ENCODE assay signal across 8 cellular contexts in genomic region chr2:62309465-62310091, GRCh38.
DNase-seq lines count a peak whose midpoint lies in the region; ATAC-seq lines count a peak whose summit lies in the region.

No MANE protein-coding gene starts in this region.

- CTCF ChIA-PET in activated CD4-positive, alpha-beta T cell treated with anti-CD3 and anti-CD28 coated beads for 36 hours (lab: Charles Lee), result interaction anchor here (0.7 to 1.3 kb wide), 4 partner anchors 9 to 256 kb away, joined by 3 to 4 read pairs (median 3); no protein-coding TSS in a partner anchor
- CTCF ChIA-PET in activated CD4-positive, alpha-beta T cell treated with anti-CD3 and anti-CD28 coated beads, Interleukin-2, amount 10 ng/mL, durations not matched to agents 7 days and 5 days (lab: Charles Lee), result interaction anchor here (1.1 to 1.2 kb wide), 3 partner anchors 14 to 33 kb away, joined by 3 to 4 read pairs (median 4); no protein-coding TSS in a partner anchor

- peaks cover 62% of the 10 kb centered on the region for H3K4me1 Mint-ChIP-seq in activated CD4-positive, alpha-beta T cell treated with anti-CD3 and anti-CD28 coated beads for 36 hours
- H3K4me1 Mint-ChIP-seq in activated CD4-positive, alpha-beta T cell treated with anti-CD3 and anti-CD28 coated beads, Interleukin-2, amount 10 ng/mL, durations not matched to agents 7 days and 5 days, result peaks cover 71% of the 10 kb centered on the region

- no peaks in the 10 kb centered on the region for H3K27me3 Mint-ChIP-seq in activated CD4-positive, alpha-beta T cell treated with anti-CD3 and anti-CD28 coated beads for 36 hours
- H3K27me3 Mint-ChIP-seq in activated CD4-positive, alpha-beta T cell treated with anti-CD3 and anti-CD28 coated beads, Interleukin-2, amount 10 ng/mL, durations not matched to agents 7 days and 5 days, result no peaks in the 10 kb centered on the region

- H3K36me3 Mint-ChIP-seq in activated CD4-positive, alpha-beta T cell treated with anti-CD3 and anti-CD28 coated beads for 36 hours (ENCODE audit: low read depth), result no peaks in the 10 kb centered on the region
- H3K36me3 Mint-ChIP-seq in activated CD4-positive, alpha-beta T cell treated with anti-CD3 and anti-CD28 coated beads, Interleukin-2, amount 10 ng/mL, durations not matched to agents 7 days and 5 days (ENCODE audit: low read depth), result no peaks in the 10 kb centered on the region

- H3K4me3 Mint-ChIP-seq in activated CD4-positive, alpha-beta T cell treated with anti-CD3 and anti-CD28 coated beads for 36 hours, result no peak overlapping the region
- peak overlapping the region; percentile 18 for H3K4me3 Mint-ChIP-seq in activated CD4-positive, alpha-beta T cell treated with anti-CD3 and anti-CD28 coated beads, Interleukin-2, amount 10 ng/mL, durations not matched to agents 7 days and 5 days

- H3K27ac Mint-ChIP-seq in activated CD4-positive, alpha-beta T cell treated with anti-CD3 and anti-CD28 coated beads for 36 hours, result peak overlapping the region; percentile 90
- H3K27ac Mint-ChIP-seq in activated CD4-positive, alpha-beta T cell treated with anti-CD3 and anti-CD28 coated beads, Interleukin-2, amount 10 ng/mL, durations not matched to agents 7 days and 5 days, result peak overlapping the region; percentile 84

- POLR2A ChIA-PET in activated CD4-positive, alpha-beta T cell treated with anti-CD3 and anti-CD28 coated beads for 36 hours (lab: Charles Lee), result interaction anchor here (0.6 kb wide), 1 partner anchor 105 kb away, joined by 3 read pairs; no protein-coding TSS in a partner anchor
- POLR2A ChIA-PET in activated CD4-positive, alpha-beta T cell treated with anti-CD3 and anti-CD28 coated beads, Interleukin-2, amount 10 ng/mL, durations not matched to agents 7 days and 5 days (lab: Charles Lee), result no interaction called here

- no peaks in the 10 kb centered on the region for H3K9me3 Mint-ChIP-seq in activated CD4-positive, alpha-beta T cell treated with anti-CD3 and anti-CD28 coated beads for 36 hours (ENCODE audit: low read depth)
- no peaks in the 10 kb centered on the region for H3K9me3 Mint-ChIP-seq in activated CD4-positive, alpha-beta T cell treated with anti-CD3 and anti-CD28 coated beads, Interleukin-2, amount 10 ng/mL, durations not matched to agents 7 days and 5 days

- intact Hi-C loops in activated CD4-positive, alpha-beta T cell treated with anti-CD3 and anti-CD28 coated beads for 36 hours (cut with DNase I, micrococcal nuclease), result loop anchor here in 1 of 2 experiments (5.0 to 10.0 kb wide), 2 partner anchors 103 to 1725 kb away; no protein-coding TSS in a partner anchor

- peak; percentile 56 for DNase-seq in activated CD4-positive, alpha-beta T cell treated with anti-CD3 and anti-CD28 coated beads for 36 hours
- no peak for DNase-seq in activated CD4-positive, alpha-beta T cell treated with anti-CD3 and anti-CD28 coated beads for 1 hour
- peak; percentile 24 for DNase-seq in activated CD4-positive, alpha-beta T cell treated with anti-CD3 and anti-CD28 coated beads, Interleukin-2, amount 10 ng/mL, durations not matched to agents 7 days and 5 days
- DNase-seq in medulla oblongata (ENCODE audit: extremely low spot score) (peak; percentile 34), inferior parietal cortex (ENCODE audit: extremely low spot score) (no peak), NCI-H82 treated with DMSO at 0.1 percent for 48 hours (lab: John Stamatoyannopoulos, UW; ENCODE audit: unreplicated experiment) (no peak), amniotic stem cell (lab: John Stamatoyannopoulos, UW) (no peak)

- ATAC-seq in activated CD4-positive, alpha-beta T cell treated with anti-CD3 and anti-CD28 coated beads for 36 hours, result peak; percentile 3
- ATAC-seq in HG02943 (IDR thresholded peaks at IDR 0.05; ENCODE audit: low read depth, unreplicated experiment), result peak; percentile 47

Comparison
In these comparisons a context has a peak if more than half of its experiments do, and no peak if none do; other contexts are left out.
1. DNase-seq: peak in activated CD4-positive, alpha-beta T cell treated with anti-CD3 and anti-CD28 coated beads for 36 hours (single experiment), activated CD4-positive, alpha-beta T cell treated with anti-CD3 and anti-CD28 coated beads, Interleukin-2, amount 10 ng/mL, durations not matched to agents 7 days and 5 days (single experiment) and medulla oblongata (single experiment); none in activated CD4-positive, alpha-beta T cell treated with anti-CD3 and anti-CD28 coated beads for 1 hour (single experiment), inferior parietal cortex (single experiment), NCI-H82 treated with DMSO at 0.1 percent for 48 hours (single experiment) and amniotic stem cell (single experiment).